In the genomic region with DNA sequence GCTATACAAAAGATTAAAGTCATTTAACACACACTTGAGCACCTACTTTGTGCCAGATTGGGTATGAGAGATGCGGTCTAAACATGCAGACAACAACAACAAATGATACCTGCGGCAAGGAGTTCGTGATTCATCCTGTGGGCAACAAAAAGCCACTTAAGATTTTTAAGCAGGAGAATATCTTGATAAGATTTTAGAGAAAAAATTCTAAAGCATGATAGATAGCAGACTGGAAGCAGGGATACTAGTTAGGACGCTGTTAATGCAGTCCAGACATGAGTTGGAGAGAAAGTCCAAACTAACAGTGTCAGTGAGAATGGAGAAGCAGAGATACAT, we compare ENCODE assay signal across 2 cellular contexts.
TF ChIP-seq lines count a peak whose summit lies in the region.

No MANE protein-coding gene starts in this region.

TF ChIP-seq in IMR-90, 13 proteins besides CTCF, POLR2A, EP300 and RAD21:
- TF ChIP-seq MXI1 (IDR thresholded peaks at IDR 0.05; ENCODE audit: borderline replicate concordance, low read depth, low read length), result no peak
- TF ChIP-seq SMC3 (IDR thresholded peaks at IDR 0.05; ENCODE audit: low read depth, low read length), result no peak
- TF ChIP-seq NFE2L2 (IDR thresholded peaks at IDR 0.05; ENCODE audit: low read depth, low read length), result no peak
- TF ChIP-seq RCOR1 (IDR thresholded peaks at IDR 0.05; ENCODE audit: insufficient replicate concordance, low read length), result no peak
- no peak for TF ChIP-seq MAFK (IDR thresholded peaks at IDR 0.05; ENCODE audit: low read depth, low read length)
- no peak for TF ChIP-seq FOS (IDR thresholded peaks at IDR 0.05; ENCODE audit: low read depth, low read length)
- no peak for TF ChIP-seq CHD1 (IDR thresholded peaks at IDR 0.05; ENCODE audit: low read depth, low read length)
- no peak for TF ChIP-seq BHLHE40 (IDR thresholded peaks at IDR 0.05; ENCODE audit: low read depth, low read length)
- no peak for TF ChIP-seq ELK1 (IDR thresholded peaks at IDR 0.05; ENCODE audit: borderline replicate concordance, low read depth, low read length)
- no peak for TF ChIP-seq RFX5 (IDR thresholded peaks at IDR 0.05; ENCODE audit: low read depth, low read length)
- TF ChIP-seq, protein P1, sequence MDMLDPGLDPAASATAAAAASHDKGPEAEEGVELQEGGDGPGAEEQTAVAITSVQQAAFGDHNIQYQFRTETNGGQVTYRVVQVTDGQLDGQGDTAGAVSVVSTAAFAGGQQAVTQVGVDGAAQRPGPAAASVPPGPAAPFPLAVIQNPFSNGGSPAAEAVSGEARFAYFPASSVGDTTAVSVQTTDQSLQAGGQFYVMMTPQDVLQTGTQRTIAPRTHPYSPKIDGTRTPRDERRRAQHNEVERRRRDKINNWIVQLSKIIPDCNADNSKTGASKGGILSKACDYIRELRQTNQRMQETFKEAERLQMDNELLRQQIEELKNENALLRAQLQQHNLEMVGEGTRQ (IDR thresholded peaks at IDR 0.05; ENCODE audit: low read depth, low read length), result no peak

TF ChIP-seq in GM12878, 131 proteins besides CTCF, POLR2A, EP300 and RAD21:
- TF ChIP-seq CHD1 (IDR thresholded peaks at IDR 0.05; ENCODE audit: low read depth, low read length) (no peak), KAT2A (conservative IDR thresholded peaks at IDR 0.05; ENCODE audit: control insufficient read depth, low read depth, low read length) (no peak), ZNF592 (IDR thresholded peaks at IDR 0.05) (no peak)
TF ChIP-seq in GM12878: peak in this region for 0.
